10 cellular contexts compared by ENCODE assay signal in genomic region chr13:80040219-80040976, GRCh38.
A peak's percentile ranks its signal among the peaks of the same experiment; 100 is the strongest.
DNase-seq lines count a peak whose midpoint lies in the region; ATAC-seq and TF ChIP-seq lines count a peak whose summit lies in the region.
"Had no signal": no experiment of that assay in that cellular context is flagged by ENCODE, and none has a peak within 500 bp of the region (broad histone marks: within the 10 kb centered on the region; RNA-seq: fewer than 3 reads in every experiment).

No MANE protein-coding gene starts in this region.

- no peaks in the 10 kb centered on the region for H3K9me3 Mint-ChIP-seq in nephron progenitor cell
- H3K9me3 Mint-ChIP-seq: activated T-helper 2 cell treated with anti-CD3 and anti-CD28 coated beads, Interferon-gamma antibody, Interleukin-2, Interleukin-4, amounts not matched to agents 10 μg/mL and 5 μg/mL and 100 μg/mL, durations not matched to agents 14 hours and 24 hours and 36 hours had no signal

- ATAC-seq in GM18502 (IDR thresholded peaks at IDR 0.05; ENCODE audit: poor library complexity, unreplicated experiment) = no peak

- H3K4me3 ChIP-seq in fibroblast of pulmonary artery (replicated peaks; ENCODE audit: low read depth, low read length) = no peak overlapping the region
- H3K4me3 ChIP-seq in retinal pigment epithelial cell (ENCODE audit: low read length) = no peak overlapping the region
- H3K4me3 ChIP-seq: esophagus squamous epithelium had no signal

- H3K27ac Mint-ChIP-seq in nephron progenitor cell = no peak overlapping the region
- H3K27ac Mint-ChIP-seq: activated T-helper 2 cell treated with anti-CD3 and anti-CD28 coated beads, Interferon-gamma antibody, Interleukin-2, Interleukin-4, amounts not matched to agents 10 μg/mL and 5 μg/mL and 100 μg/mL, durations not matched to agents 14 hours and 24 hours and 36 hours had no signal

- H3K4me1 Mint-ChIP-seq in nephron progenitor cell = peaks cover 22% of the 10 kb centered on the region

- H3K4me3 Mint-ChIP-seq in nephron progenitor cell = no peak overlapping the region

- no peaks in the 10 kb centered on the region for H3K36me3 Mint-ChIP-seq in nephron progenitor cell (ENCODE audit: low read depth)

- H3K27me3 Mint-ChIP-seq in nephron progenitor cell (ENCODE audit: low read depth, poor library complexity) = peaks cover 3% of the 10 kb centered on the region

- DNase-seq in GM03348 (ENCODE audit: low spot score) = peak; percentile 62
- DNase-seq in RPMI7951 (ENCODE audit: low read depth) = peak; percentile 98
- DNase-seq in fibroblast of pulmonary artery (ENCODE audit: low read depth) = peak; percentile 94
- peak; percentile 72 for DNase-seq in retinal pigment epithelial cell (ENCODE audit: low read depth)
- DNase-seq in HUDEP-2 (lab: John Stamatoyannopoulos, UW; ENCODE audit: unreplicated experiment in 76 of 76) = no peak
- no peak for DNase-seq in stimulated activated naive CD4-positive, alpha-beta T cell (lab: John Stamatoyannopoulos, UW)
- DNase-seq in nephron progenitor cell = no peak
- DNase-seq: esophagus squamous epithelium had no signal

- TF ChIP-seq CTCF in fibroblast of pulmonary artery (IDR thresholded peaks at IDR 0.05; ENCODE audit: low read length, missing control alignments) = no peak
- TF ChIP-seq CTCF in retinal pigment epithelial cell (conservative IDR thresholded peaks at IDR 0.05; ENCODE audit: low read depth, low read length) = no peak
- no peak for TF ChIP-seq CTCF in nephron progenitor cell (IDR thresholded peaks at IDR 0.05)

Comparison
In these comparisons a context has a peak if more than half of its experiments do, and no peak if none do; other contexts are left out.
1. DNase-seq: peak in GM03348 (single experiment), RPMI7951 (single experiment), fibroblast of pulmonary artery (single experiment) and retinal pigment epithelial cell (single experiment); none in HUDEP-2 (0 of 76), stimulated activated naive CD4-positive, alpha-beta T cell (0 of 6) and nephron progenitor cell (single experiment).